29 cellular contexts compared by ENCODE assay signal in genomic region chr3:180478695-180479094, GRCh38.
"Had no signal": no experiment of that assay in that cellular context is flagged by ENCODE, and none has a peak within 500 bp of the region (broad histone marks: within the 10 kb centered on the region; RNA-seq: fewer than 3 reads in every experiment).

No MANE protein-coding gene starts in this region.

- ATAC-seq: esophagus mucosa; gastrocnemius medialis; heart left ventricle; left cardiac atrium; left lung; naive thymus-derived CD4-positive, alpha-beta T cell; sciatic nerve; stimulated activated effector memory CD8-positive, alpha-beta T cell treated with anti-CD3 and anti-CD28 coated beads, Interleukin-12 subunit alpha, Interleukin-12 subunit beta, amount 100 ng/mL, for 72 hours; stimulated activated naive CD8-positive, alpha-beta T cell treated with anti-CD3 and anti-CD28 coated beads, Interleukin-15, Interleukin-2, amounts not matched to agents 100 U/mL and 50 U/mL, for 24 hours had no signal

- H3K36me3 Mint-ChIP-seq: naive thymus-derived CD4-positive, alpha-beta T cell; stimulated activated effector memory CD8-positive, alpha-beta T cell treated with anti-CD3 and anti-CD28 coated beads, Interleukin-12 subunit alpha, Interleukin-12 subunit beta, amount 100 ng/mL, for 72 hours; type B pancreatic cell had no signal

- H3K27ac ChIP-seq: colonic mucosa, epithelial cell of prostate, gastrocnemius medialis, heart left ventricle, hepatocyte, left lung, prostate gland, right atrium auricular region, testis, tibial artery had no signal

- H3K27me3 Mint-ChIP-seq: dendritic cell treated with granulocyte-macrophage colony-stimulating factor and Interleukin-4, amounts not matched to agents 40 ng/mL and 50 ng/mL, for 4 days; type B pancreatic cell had no signal

- H3K4me3 Mint-ChIP-seq: dendritic cell treated with granulocyte-macrophage colony-stimulating factor and Interleukin-4, amounts not matched to agents 40 ng/mL and 50 ng/mL, for 4 days; endodermal cell; naive thymus-derived CD4-positive, alpha-beta T cell; nephron; stimulated activated effector memory CD8-positive, alpha-beta T cell treated with anti-CD3 and anti-CD28 coated beads, Interleukin-12 subunit alpha, Interleukin-12 subunit beta, amount 100 ng/mL, for 72 hours; type B pancreatic cell had no signal

- H3K27ac Mint-ChIP-seq: dendritic cell treated with granulocyte-macrophage colony-stimulating factor and Interleukin-4, amounts not matched to agents 40 ng/mL and 50 ng/mL, for 4 days; endodermal cell; naive thymus-derived CD4-positive, alpha-beta T cell; nephron; stimulated activated effector memory CD8-positive, alpha-beta T cell treated with anti-CD3 and anti-CD28 coated beads, Interleukin-12 subunit alpha, Interleukin-12 subunit beta, amount 100 ng/mL, for 72 hours; type B pancreatic cell had no signal

- H3K36me3 ChIP-seq: colonic mucosa, gastrocnemius medialis, heart left ventricle, left lung, prostate gland, right atrium auricular region, tibial artery had no signal

- H3K4me1 Mint-ChIP-seq: endodermal cell; naive thymus-derived CD4-positive, alpha-beta T cell; stimulated activated effector memory CD8-positive, alpha-beta T cell treated with anti-CD3 and anti-CD28 coated beads, Interleukin-12 subunit alpha, Interleukin-12 subunit beta, amount 100 ng/mL, for 72 hours had no signal

- DNase-seq: colonic mucosa; effector CD8-positive, alpha-beta T cell; endodermal cell; foreskin fibroblast; gastrocnemius medialis; heart left ventricle; left cardiac atrium; left lung; mammary epithelial cell; mesendoderm; midbrain; naive thymus-derived CD4-positive, alpha-beta T cell; nucleus accumbens; stimulated activated CD4-positive, alpha-beta T cell treated with anti-CD3 and anti-CD28 coated beads, Interleukin-2, amount 100 ng/mL, for 24 hours; stimulated activated CD4-positive, alpha-beta T cell treated with anti-CD3 and anti-CD28 coated beads, Interleukin-4, amount 100 ng/mL, for 24 hours; stimulated activated naive CD8-positive, alpha-beta T cell treated with anti-CD3 and anti-CD28 coated beads, Interleukin-15, Interleukin-2, amounts not matched to agents 100 U/mL and 50 U/mL, for 24 hours; substantia nigra; testis; tibial artery had no signal

- H3K79me2 ChIP-seq: hepatocyte had no signal

- H3K9me3 Mint-ChIP-seq: type B pancreatic cell had no signal

- H3K9me3 ChIP-seq: colonic mucosa, gastrocnemius medialis, heart left ventricle, prostate gland, right atrium auricular region, testis had no signal

- H3K4me1 ChIP-seq: colonic mucosa, gastrocnemius medialis, heart left ventricle, left lung, prostate gland, right atrium auricular region, testis, tibial artery had no signal

- H3K4me3 ChIP-seq: colonic mucosa, gastrocnemius medialis, heart left ventricle, hepatocyte, left lung, prostate gland, right atrium auricular region, testis, tibial artery had no signal

- H3K4me2 ChIP-seq: hepatocyte had no signal

- H3K27me3 ChIP-seq: colonic mucosa, gastrocnemius medialis, heart left ventricle, hepatocyte, left lung, right atrium auricular region, testis, tibial artery had no signal

- H2AFZ ChIP-seq: hepatocyte had no signal
